Comparison of ENCODE assay signal across 16 cellular contexts in the genomic region with DNA sequence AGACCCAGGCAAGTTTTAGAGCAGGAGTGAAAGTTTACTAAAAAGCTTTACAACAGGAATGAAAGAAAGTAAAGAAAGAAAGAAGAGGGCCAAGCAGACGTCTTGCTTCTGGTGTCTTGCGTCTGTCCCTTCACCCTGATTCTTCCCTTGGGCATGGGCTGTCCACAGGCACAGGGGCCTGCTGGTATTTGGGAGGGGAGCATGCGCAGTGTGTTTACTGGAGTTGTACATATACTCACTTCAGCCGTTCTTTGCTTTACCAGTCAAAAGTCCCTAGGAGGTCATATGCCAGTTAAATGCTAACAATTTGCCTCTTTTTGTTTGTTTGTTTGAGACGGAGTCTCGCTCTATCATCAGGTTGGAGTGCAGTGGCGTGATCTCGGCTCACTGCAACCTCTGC.
"Had no signal": no experiment of that assay in that cellular context is flagged by ENCODE, and none has a peak within 500 bp of the region (broad histone marks: within the 10 kb centered on the region; RNA-seq: fewer than 3 reads in every experiment).

No MANE protein-coding gene starts in this region.

- DNase-seq: effector CD4-positive, alpha-beta T cell; foreskin melanocyte; heart left ventricle; hippocampal formation; mammary epithelial cell; midbrain; psoas muscle; retina; right lobe of liver; stimulated activated CD4-positive, alpha-beta T cell treated with anti-CD3 and anti-CD28 coated beads, Interleukin-4, amount 100 ng/mL, for 1 hour had no signal

- H3K36me3 ChIP-seq: heart left ventricle, neutrophil, right lobe of liver, tibial nerve had no signal

- H3K9me3 Mint-ChIP-seq: stimulated activated memory B cell treated with anti-CD40 and anti-IgM and Interleukin-4, amounts not matched to agents 10 μg/mL and 1 μg/mL and 100 μg/mL, for 72 hours had no signal

- H3K4me1 Mint-ChIP-seq: stimulated activated memory B cell treated with anti-CD40 and anti-IgM and Interleukin-4, amounts not matched to agents 10 μg/mL and 1 μg/mL and 100 μg/mL, for 72 hours had no signal

- H3K4me1 ChIP-seq: psoas muscle, right lobe of liver, tibial nerve had no signal

- H3K36me3 Mint-ChIP-seq: natural killer cell treated with Interleukin-12 subunit alpha and Interleukin-12 subunit beta and Interleukin-15 and Interleukin-18, amount 100 ng/mL, for 72 hours; stimulated activated memory B cell treated with anti-CD40 and anti-IgM and Interleukin-4, amounts not matched to agents 10 μg/mL and 1 μg/mL and 100 μg/mL, for 72 hours had no signal

- H3K9me3 ChIP-seq: neutrophil, psoas muscle, right lobe of liver, tibial nerve had no signal

- H3K27ac Mint-ChIP-seq: natural killer cell treated with Interleukin-12 subunit alpha and Interleukin-12 subunit beta and Interleukin-15 and Interleukin-18, amount 100 ng/mL, for 72 hours; stimulated activated memory B cell treated with anti-CD40 and anti-IgM and Interleukin-4, amounts not matched to agents 10 μg/mL and 1 μg/mL and 100 μg/mL, for 72 hours; stimulated activated naive CD8-positive, alpha-beta T cell treated with anti-CD3 and anti-CD28 coated beads, Interleukin-15, Interleukin-2, amounts not matched to agents 100 ng/mL and 50 ng/mL, for 24 hours had no signal

- H3K4me3 ChIP-seq: coronary artery, heart left ventricle, psoas muscle, right lobe of liver, tibial nerve had no signal

- H3K4me3 Mint-ChIP-seq: natural killer cell treated with Interleukin-12 subunit alpha and Interleukin-12 subunit beta and Interleukin-15 and Interleukin-18, amount 100 ng/mL, for 72 hours; stimulated activated memory B cell treated with anti-CD40 and anti-IgM and Interleukin-4, amounts not matched to agents 10 μg/mL and 1 μg/mL and 100 μg/mL, for 72 hours; stimulated activated naive CD8-positive, alpha-beta T cell treated with anti-CD3 and anti-CD28 coated beads, Interleukin-15, Interleukin-2, amounts not matched to agents 100 ng/mL and 50 ng/mL, for 24 hours had no signal

- ATAC-seq: heart left ventricle; natural killer cell treated with Interleukin-12 subunit alpha and Interleukin-12 subunit beta and Interleukin-15 and Interleukin-18, amount 100 ng/mL, for 72 hours; psoas muscle; right lobe of liver; stimulated activated memory B cell treated with anti-CD40 and anti-IgM and Interleukin-4, amounts not matched to agents 10 μg/mL and 1 μg/mL and 100 μg/mL, for 72 hours had no signal

- H3K27me3 Mint-ChIP-seq: natural killer cell treated with Interleukin-12 subunit alpha and Interleukin-12 subunit beta and Interleukin-15 and Interleukin-18, amount 100 ng/mL, for 72 hours; stimulated activated memory B cell treated with anti-CD40 and anti-IgM and Interleukin-4, amounts not matched to agents 10 μg/mL and 1 μg/mL and 100 μg/mL, for 72 hours; stimulated activated naive CD8-positive, alpha-beta T cell treated with anti-CD3 and anti-CD28 coated beads, Interleukin-15, Interleukin-2, amounts not matched to agents 100 ng/mL and 50 ng/mL, for 24 hours had no signal

- H3K27me3 ChIP-seq: heart left ventricle, neutrophil, right lobe of liver, tibial nerve had no signal

- H3K27ac ChIP-seq: coronary artery, heart left ventricle, neutrophil, psoas muscle, right lobe of liver, tibial nerve had no signal
